In genomic region chr16:4852221-4852872, GRCh38 we compare ENCODE assay signal across 2 cellular contexts.
A peak's percentile ranks its signal among the peaks of the same experiment; 100 is the strongest.
TF ChIP-seq lines count a peak whose summit lies in the region.

No MANE protein-coding gene starts in this region.

TF ChIP-seq in liver, 16 proteins besides CTCF, POLR2A, EP300 and RAD21:
- TF ChIP-seq EGR1 (IDR thresholded peaks at IDR 0.05; ENCODE audit: low read depth in 2 of 2) (no peak), NR2F2 (IDR thresholded peaks at IDR 0.05) (peak; percentile 15), SP1 (IDR thresholded peaks at IDR 0.05) (no peak)

TF ChIP-seq in HepG2, 621 proteins besides CTCF, POLR2A, EP300 and RAD21:
- no peak for TF ChIP-seq ZNF253 (CRISPR knock-in tag; IDR thresholded peaks at IDR 0.05; ENCODE audit: borderline replicate concordance)
- TF ChIP-seq RFX1 (IDR thresholded peaks at IDR 0.05), result no peak
